In genomic region chr1:237041795-237042466, GRCh38 we compare ENCODE assay signal across 8 cellular contexts. TPM values are rescaled to one million over a fixed set of nuclear protein-coding genes. Genes with fewer than 3 reads are reported as not detected.
DNase-seq lines count a peak whose midpoint lies in the region; ATAC-seq and TF ChIP-seq lines count a peak whose summit lies in the region.

RYR2 (plus strand) TSS chr1:237042184; CDS start chr1:237042522, 338 bp downstream.

- WGBS in gastroesophageal sphincter (ENCODE audit: low coverage in 1 of 2), 2 donors: 44% methylated on average over 4 of the region's 76 CpGs; no CpG with 5 or more reads in 1 of the 2 donors

- peak within 1 kb of the TSS; percentile 47 to 76 for H3K4me3 ChIP-seq in gastroesophageal sphincter

- no peak for TF ChIP-seq EP300 in gastroesophageal sphincter (IDR thresholded peaks at IDR 0.05)

- DNase-seq in GM10266 (ENCODE audit: extremely low spot score) (no peak), RPMI8226 (peak; percentile 74), osteocyte (ENCODE audit: extremely low spot score, unreplicated experiment) (no peak), DMS79 (lab: John Stamatoyannopoulos, UW) (no peak), NCI-H1048 (lab: John Stamatoyannopoulos, UW) (no peak), NCI-H187 treated with DMSO at 0.1 percent for 48 hours (lab: John Stamatoyannopoulos, UW) (no peak)

- peak; percentile 72 for ATAC-seq in gastroesophageal sphincter
- no peak for ATAC-seq in GM21367 (IDR thresholded peaks at IDR 0.05; ENCODE audit: unreplicated experiment)

- peaks cover 20% of the 10 kb centered on the region for H3K27me3 ChIP-seq in gastroesophageal sphincter

- H3K9me3 ChIP-seq in gastroesophageal sphincter: no peaks in the 10 kb centered on the region

- peak within 1 kb of the TSS; percentile 68 for H3K4me3 Mint-ChIP-seq in osteocyte (ENCODE audit: unreplicated experiment)

- H3K4me1 Mint-ChIP-seq in osteocyte (ENCODE audit: unreplicated experiment): peaks cover 15% of the 10 kb centered on the region

- TF ChIP-seq POLR2A in gastroesophageal sphincter (IDR thresholded peaks at IDR 0.05): peak; percentile 74 to 85

- no peaks in the 10 kb centered on the region for H3K36me3 Mint-ChIP-seq in osteocyte (ENCODE audit: unreplicated experiment)

- peak within 1 kb of the TSS; percentile 10 to 91 (median 89) for H3K27ac ChIP-seq in gastroesophageal sphincter

- H3K27me3 Mint-ChIP-seq in osteocyte (ENCODE audit: unreplicated experiment): peaks cover 44% of the 10 kb centered on the region

- TF ChIP-seq CTCF in GM10266 (IDR thresholded peaks at IDR 0.05; ENCODE audit: control insufficient read depth, insufficient read depth, low read depth, missing control alignments): peak; percentile 17
- peak; percentile 67 to 94 (median 74) for TF ChIP-seq CTCF in gastroesophageal sphincter (IDR thresholded peaks at IDR 0.05)
- TF ChIP-seq CTCF in osteocyte (IDR thresholded peaks at IDR 0.05): peak; percentile 50

- H3K9me3 Mint-ChIP-seq in osteocyte (ENCODE audit: unreplicated experiment): no peaks in the 10 kb centered on the region

- peaks cover 0 to 55% (median 0%) of the 10 kb centered on the region in 3 donors for H3K4me1 ChIP-seq in gastroesophageal sphincter

- H3K36me3 ChIP-seq in gastroesophageal sphincter: no peaks in the 10 kb centered on the region

- no peak within 1 kb of the TSS for H3K27ac Mint-ChIP-seq in osteocyte (ENCODE audit: unreplicated experiment)

RNA-seq across cellular contexts. Expression of gene RYR2, which starts in this region (rescaled TPM):
- total RNA-seq in gastroesophageal sphincter: 10 to 100 TPM; 27.4 to 78.8 (median 42.7) TPM
- 0.03 and 0.05 TPM in 2 replicates for total RNA-seq in osteocyte

Comparison
In these comparisons a context has a peak if more than half of its experiments do, and no peak if none do; other contexts are left out.
1. RNA of gene RYR2 (total RNA-seq): 27.4 to 78.8 TPM in gastroesophageal sphincter; 0.03 to 0.05 TPM in osteocyte; every median in the first group is over 10 times any median in the second.
2. CTCF ChIP-seq: peak in every context shown above with its lines; median percentile 74 in gastroesophageal sphincter; 50 in osteocyte; 17 in GM10266.